Comparison of ENCODE assay signal across 18 cellular contexts in genomic region chr7:48042216-48042615, GRCh38. TPM values are rescaled to one million over a fixed set of nuclear protein-coding genes. Genes with fewer than 3 reads are reported as not detected.
DNase-seq lines count a peak whose midpoint lies in the region; FAIRE-seq and TF ChIP-seq lines count a peak whose summit lies in the region.
"Had no signal": no experiment of that assay in that cellular context is flagged by ENCODE, and none has a peak within 500 bp of the region (broad histone marks: within the 10 kb centered on the region; RNA-seq: fewer than 3 reads in every experiment).

No MANE protein-coding gene starts in this region.

- no peaks in the 10 kb centered on the region for H3K36me3 ChIP-seq in SK-N-SH (replicated peaks in 1 of 2; ENCODE audit: control insufficient read depth in 1 of 2, insufficient read depth in 2 of 2, low read length in 1 of 2)
- no peaks in the 10 kb centered on the region for H3K36me3 ChIP-seq in endothelial cell of umbilical vein (ENCODE audit: control insufficient read depth in 2 of 2, extremely low read depth in 1 of 2, insufficient read depth in 2 of 2, low read length in 2 of 2)
- no peaks in the 10 kb centered on the region for H3K36me3 ChIP-seq in ascending aorta

- H3K27ac Mint-ChIP-seq in activated naive CD4-positive, alpha-beta T cell treated with anti-CD3 and anti-CD28 coated beads, Interleukin-2, amount 50 U/mL, for 24 hours = peak overlapping the region; percentile 83
- H3K27ac Mint-ChIP-seq in activated naive CD4-positive, alpha-beta T cell treated with anti-CD3 and anti-CD28 coated beads, Interleukin-2, amount 10 ng/mL, durations not matched to agents 7 days and 5 days = no peak overlapping the region
- H3K27ac Mint-ChIP-seq in nephron progenitor cell = no peak overlapping the region

- H3K4me1 ChIP-seq in SK-N-SH (ENCODE audit: control insufficient read depth in 1 of 2, insufficient read depth in 2 of 2, low read depth in 1 of 2, low read length in 1 of 2) = peaks cover 2 to 25% of the 10 kb centered on the region in 2 experiments; a peak in 3 of 4 replicates
- peaks cover 19% of the 10 kb centered on the region for H3K4me1 ChIP-seq in endothelial cell of umbilical vein (ENCODE audit: control insufficient read depth, extremely low read depth, insufficient read depth, low read length)
- H3K4me1 ChIP-seq in ascending aorta = no peaks in the 10 kb centered on the region
- H3K4me1 ChIP-seq: psoas muscle had no signal

- intact Hi-C loops in endothelial cell of umbilical vein (cut with micrococcal nuclease) (loop anchor here (2.0 kb wide), 1 partner anchor 47 kb away; the partner anchor contains the start of gene UPP1), ascending aorta (cut with DNase I) (no loop called here)

- no peak overlapping the region for H3K4me3 Mint-ChIP-seq in activated naive CD4-positive, alpha-beta T cell treated with anti-CD3 and anti-CD28 coated beads, Interleukin-2, amount 50 U/mL, for 24 hours
- H3K4me3 Mint-ChIP-seq in activated naive CD4-positive, alpha-beta T cell treated with anti-CD3 and anti-CD28 coated beads, Interleukin-2, amount 10 ng/mL, durations not matched to agents 7 days and 5 days = no peak overlapping the region
- H3K4me3 Mint-ChIP-seq in nephron progenitor cell = no peak overlapping the region
- H3K4me3 Mint-ChIP-seq: CD4-positive, alpha-beta memory T cell; natural killer cell treated with Interleukin-12 subunit alpha and Interleukin-12 subunit beta and Interleukin-15 and Interleukin-18, amount 100 ng/mL, for 72 hours had no signal

- FAIRE-seq in endothelial cell of umbilical vein (lab: Jason Lieb, UNC) = peak; percentile 77

- H3K4me3 ChIP-seq in SK-N-SH (ENCODE audit: low read depth in 2 of 2, low read length in 1 of 2) (peak overlapping the region in 1 of 2 experiments; percentile 6; a peak in 1 of 4 replicates), endothelial cell of umbilical vein (replicated peaks in 1 of 3; ENCODE audit: insufficient read depth in 1 of 3, low read depth in 1 of 3, low read length in 3 of 3) (no peak overlapping the region), ascending aorta (no peak overlapping the region)
- H3K4me3 ChIP-seq: psoas muscle had no signal

- no peaks in the 10 kb centered on the region for H3K9me1 ChIP-seq in endothelial cell of umbilical vein (replicated peaks; ENCODE audit: control insufficient read depth, extremely low read depth, insufficient read depth, low read length)

- POLR2A ChIA-PET in SK-N-SH (lab: Yijun Ruan, JAX) = interaction anchor here (1.3 kb wide), 1 partner anchor 67 kb away, joined by 3 read pairs; no protein-coding TSS in a partner anchor
- POLR2A ChIA-PET in endothelial cell of umbilical vein (lab: Charles Lee) = no interaction called here

- peak overlapping the region; percentile 46 for H3K4me2 ChIP-seq in SK-N-SH
- peak overlapping the region; percentile 72 for H3K4me2 ChIP-seq in endothelial cell of umbilical vein (ENCODE audit: insufficient read depth, low read length)

- BruUV-seq in endothelial cell of umbilical vein (replicated peaks; lab: Mats Ljungman, UMichigan) = no TSS peak

- H2AFZ ChIP-seq in SK-N-SH (ENCODE audit: low read depth) (peak overlapping the region; percentile 41; the same call in 1 of the 2 replicates), endothelial cell of umbilical vein (ENCODE audit: low read depth, low read length) (no peak overlapping the region)

- no peak for DNase-seq in activated naive CD4-positive, alpha-beta T cell treated with anti-CD3 and anti-CD28 coated beads, Interleukin-2, amount 10 ng/mL, durations not matched to agents 7 days and 5 days
- DNase-seq in SK-N-SH (no peak), endothelial cell of umbilical vein (ENCODE audit: low read depth, low spot score) (peak; percentile 23), UCSD-AML1 (lab: John Stamatoyannopoulos, UW; ENCODE audit: unreplicated experiment) (no peak), nephron progenitor cell (no peak), ascending aorta (ENCODE audit: low spot score in 2 of 2) (no peak)
- no peak for DNase-seq in activated CD4-positive, CD25-positive, alpha-beta regulatory T cell treated with anti-CD3 and anti-CD28 coated beads, Interleukin-2, amount 50 U/mL, for 72 hours
- DNase-seq: activated T-cell treated with anti-CD3 and anti-CD28 coated beads, Interleukin-2, amount 50 U/mL, for 1 hour; CD4-positive, alpha-beta memory T cell; DND-41; NCI-H446; psoas muscle; SHP77; stimulated activated CD4-positive, alpha-beta T cell treated with anti-CD3 and anti-CD28 coated beads, Interleukin-15, amount 100 ng/mL, for 24 hours had no signal

- H3K4me1 Mint-ChIP-seq in activated naive CD4-positive, alpha-beta T cell treated with anti-CD3 and anti-CD28 coated beads, Interleukin-2, amount 50 U/mL, for 24 hours = peaks cover 43% of the 10 kb centered on the region
- H3K4me1 Mint-ChIP-seq in activated naive CD4-positive, alpha-beta T cell treated with anti-CD3 and anti-CD28 coated beads, Interleukin-2, amount 10 ng/mL, durations not matched to agents 7 days and 5 days = peaks cover 38% of the 10 kb centered on the region
- H3K4me1 Mint-ChIP-seq in nephron progenitor cell = peaks cover 18% of the 10 kb centered on the region

- no peaks in the 10 kb centered on the region for H3K79me2 ChIP-seq in SK-N-SH (ENCODE audit: insufficient read depth)
- no peaks in the 10 kb centered on the region for H3K79me2 ChIP-seq in endothelial cell of umbilical vein (ENCODE audit: control insufficient read depth, insufficient read depth, low read length)

- H4K20me1 ChIP-seq in SK-N-SH (ENCODE audit: insufficient read depth) (no peaks in the 10 kb centered on the region), endothelial cell of umbilical vein (replicated peaks; ENCODE audit: control insufficient read depth, extremely low read depth, insufficient read depth, low read length) (no peaks in the 10 kb centered on the region)

- H3K9ac ChIP-seq in SK-N-SH (peak overlapping the region; percentile 54), endothelial cell of umbilical vein (replicated peaks; ENCODE audit: extremely low read depth, insufficient read depth, low read length) (peak overlapping the region; percentile 38)

- H3K36me3 Mint-ChIP-seq in activated naive CD4-positive, alpha-beta T cell treated with anti-CD3 and anti-CD28 coated beads, Interleukin-2, amount 50 U/mL, for 24 hours = no peaks in the 10 kb centered on the region
- H3K36me3 Mint-ChIP-seq in activated naive CD4-positive, alpha-beta T cell treated with anti-CD3 and anti-CD28 coated beads, Interleukin-2, amount 10 ng/mL, durations not matched to agents 7 days and 5 days = no peaks in the 10 kb centered on the region
- no peaks in the 10 kb centered on the region for H3K36me3 Mint-ChIP-seq in nephron progenitor cell (ENCODE audit: low read depth)
- H3K36me3 Mint-ChIP-seq: CD4-positive, alpha-beta memory T cell; natural killer cell treated with Interleukin-12 subunit alpha and Interleukin-12 subunit beta and Interleukin-15 and Interleukin-18, amount 100 ng/mL, for 72 hours had no signal

- no peaks in the 10 kb centered on the region for H3K9me2 ChIP-seq in SK-N-SH

- dilution Hi-C loops in endothelial cell of umbilical vein (cut with MboI; ENCODE audit: extremely low pct_ligation_motif_present, low sequenced_read_pairs) = no loop called here

- WGBS in SK-N-SH (ENCODE audit: low lambda C conversion rate) = 9% methylated on average over 3 of the region's 3 CpGs

- H3K27ac ChIP-seq in SK-N-SH (ENCODE audit: low read depth in 2 of 2, low read length in 1 of 2) (peak overlapping the region; percentile 43 to 87; a peak in 3 of 4 replicates), endothelial cell of umbilical vein (ENCODE audit: insufficient read depth, low read depth, low read length) (peak overlapping the region; percentile 80), ascending aorta (no peak overlapping the region)
- H3K27ac ChIP-seq: psoas muscle had no signal

- TF ChIP-seq RAD21 in SK-N-SH (IDR thresholded peaks at IDR 0.05; ENCODE audit: low read length) = no peak

- H3K9me3 ChIP-seq in SK-N-SH = no peaks in the 10 kb centered on the region
- no peaks in the 10 kb centered on the region for H3K9me3 ChIP-seq in endothelial cell of umbilical vein (replicated peaks; ENCODE audit: control insufficient read depth, insufficient read depth, low read length)
- no peaks in the 10 kb centered on the region for H3K9me3 ChIP-seq in ascending aorta
- H3K9me3 ChIP-seq: psoas muscle had no signal

- H3K9me3 Mint-ChIP-seq in activated naive CD4-positive, alpha-beta T cell treated with anti-CD3 and anti-CD28 coated beads, Interleukin-2, amount 50 U/mL, for 24 hours = no peaks in the 10 kb centered on the region
- no peaks in the 10 kb centered on the region for H3K9me3 Mint-ChIP-seq in activated naive CD4-positive, alpha-beta T cell treated with anti-CD3 and anti-CD28 coated beads, Interleukin-2, amount 10 ng/mL, durations not matched to agents 7 days and 5 days
- H3K9me3 Mint-ChIP-seq in nephron progenitor cell = no peaks in the 10 kb centered on the region
- H3K9me3 Mint-ChIP-seq: CD4-positive, alpha-beta memory T cell; natural killer cell treated with Interleukin-12 subunit alpha and Interleukin-12 subunit beta and Interleukin-15 and Interleukin-18, amount 100 ng/mL, for 72 hours had no signal

- no peak for TF ChIP-seq CTCF in SK-N-SH (IDR thresholded peaks at IDR 0.05)
- TF ChIP-seq CTCF in endothelial cell of umbilical vein (IDR thresholded peaks at IDR 0.05; ENCODE audit: extremely low read depth in 1 of 2, insufficient read depth in 1 of 2, low read depth in 1 of 2, low read length in 2 of 2) = no peak
- TF ChIP-seq CTCF in nephron progenitor cell (IDR thresholded peaks at IDR 0.05) = no peak
- TF ChIP-seq CTCF in ascending aorta (IDR thresholded peaks at IDR 0.05) = no peak

- no peaks in the 10 kb centered on the region for H3K27me3 Mint-ChIP-seq in activated naive CD4-positive, alpha-beta T cell treated with anti-CD3 and anti-CD28 coated beads, Interleukin-2, amount 50 U/mL, for 24 hours
- peaks cover 30% of the 10 kb centered on the region for H3K27me3 Mint-ChIP-seq in activated naive CD4-positive, alpha-beta T cell treated with anti-CD3 and anti-CD28 coated beads, Interleukin-2, amount 10 ng/mL, durations not matched to agents 7 days and 5 days
- H3K27me3 Mint-ChIP-seq in nephron progenitor cell (ENCODE audit: low read depth, poor library complexity) = peaks cover 32% of the 10 kb centered on the region
- H3K27me3 Mint-ChIP-seq: CD4-positive, alpha-beta memory T cell had no signal

- peak in 1 of 2 experiments; percentile 35; a peak in 1 of 4 replicates for TF ChIP-seq EP300 in SK-N-SH (IDR thresholded peaks at IDR 0.05; ENCODE audit: borderline replicate concordance in 1 of 2, low read depth in 1 of 2, low read length in 1 of 2)

- no peak for TF ChIP-seq POLR2A in endothelial cell of umbilical vein (IDR thresholded peaks at IDR 0.05; ENCODE audit: low read depth, low read length)

- no peaks in the 10 kb centered on the region for H3K27me3 ChIP-seq in SK-N-SH (ENCODE audit: insufficient read depth)
- H3K27me3 ChIP-seq in endothelial cell of umbilical vein (ENCODE audit: control insufficient read depth in 2 of 2, insufficient read depth in 2 of 2, low read length in 2 of 2) = peaks cover under 1 to 3% of the 10 kb centered on the region in 2 experiments
- H3K27me3 ChIP-seq in ascending aorta = no peaks in the 10 kb centered on the region

- CTCF ChIA-PET in activated naive CD4-positive, alpha-beta T cell treated with anti-CD3 and anti-CD28 coated beads, Interleukin-2, amount 10 ng/mL, durations not matched to agents 7 days and 5 days (lab: Charles Lee) = interaction anchor here (1.2 kb wide), 1 partner anchor 73 kb away, joined by 4 read pairs; no protein-coding TSS in a partner anchor
- CTCF ChIA-PET in SK-N-SH (lab: Yijun Ruan, JAX) (interaction anchor here (1.0 kb wide), 1 partner anchor 68 kb away, joined by 3 read pairs; no protein-coding TSS in a partner anchor), endothelial cell of umbilical vein (lab: Charles Lee) (interaction anchor here (0.6 to 0.8 kb wide), 2 partner anchors 46 to 68 kb away, joined by 3 to 4 read pairs; no protein-coding TSS in a partner anchor)

- peaks cover 20% of the 10 kb centered on the region for H3F3A ChIP-seq in SK-N-SH (replicated peaks; ENCODE audit: insufficient read depth)

RNA-seq across cellular contexts. Expression of gene C7orf57, which starts 6.9 kb away (rescaled TPM):
- polyA plus RNA-seq in SK-N-SH (2012; rRNA removed) = 0.41 and 0.71 TPM in 2 replicates
- 0.50 TPM in 2 replicates for polyA plus RNA-seq in SK-N-SH (2012; cell fraction: cytosol; rRNA removed)
- polyA plus RNA-seq in SK-N-SH (2012; cell fraction: nucleus; rRNA removed) = 0.28 and 0.93 TPM in 2 replicates
- not detected in 2 replicates for total RNA-seq in endothelial cell of umbilical vein
- polyA plus RNA-seq in endothelial cell of umbilical vein = not detected in 2 replicates
- 0.04 and 0.14 TPM in 2 replicates for polyA plus RNA-seq in endothelial cell of umbilical vein (2011; cell fraction: cytosol; rRNA removed)
- not detected in 2 replicates for polyA plus RNA-seq in endothelial cell of umbilical vein (2011; cell fraction: nucleus; rRNA removed)
- not detected in 2 replicates for polyA plus RNA-seq in endothelial cell of umbilical vein (2012)
- polyA minus RNA-seq in endothelial cell of umbilical vein = not detected in 2 replicates
- polyA minus RNA-seq in endothelial cell of umbilical vein (2011; cell fraction: cytosol; rRNA and poly(A)+ RNA removed) = not detected
- not detected in 2 replicates for polyA minus RNA-seq in endothelial cell of umbilical vein (2011; cell fraction: nucleus; rRNA and poly(A)+ RNA removed)
- not detected for total RNA-seq in ascending aorta
- total RNA-seq: CD4-positive, alpha-beta memory T cell; psoas muscle had no signal
- polyA plus RNA-seq: AG04450 had no signal

RNA-seq across cellular contexts. Expression of gene SUN3, which starts 13.3 kb away (rescaled TPM):
- 0.12 TPM in 1 of 2 replicates, not detected in the other for polyA plus RNA-seq in SK-N-SH (2012; rRNA removed)
- polyA plus RNA-seq in SK-N-SH (2012; cell fraction: cytosol; rRNA removed) = not detected in 2 replicates
- 0.07 TPM in 2 replicates for polyA plus RNA-seq in SK-N-SH (2012; cell fraction: nucleus; rRNA removed)
- not detected in 2 replicates for total RNA-seq in endothelial cell of umbilical vein
- polyA plus RNA-seq in endothelial cell of umbilical vein = not detected in 2 replicates
- not detected in 2 replicates for polyA plus RNA-seq in endothelial cell of umbilical vein (2011; cell fraction: cytosol; rRNA removed)
- polyA plus RNA-seq in endothelial cell of umbilical vein (2011; cell fraction: nucleus; rRNA removed) = not detected in 2 replicates
- polyA plus RNA-seq in endothelial cell of umbilical vein (2012) = not detected in 2 replicates
- not detected in 2 replicates for polyA minus RNA-seq in endothelial cell of umbilical vein
- polyA minus RNA-seq in endothelial cell of umbilical vein (2011; cell fraction: cytosol; rRNA and poly(A)+ RNA removed) = not detected
- polyA minus RNA-seq in endothelial cell of umbilical vein (2011; cell fraction: nucleus; rRNA and poly(A)+ RNA removed) = not detected in 2 replicates
- not detected for total RNA-seq in ascending aorta
- total RNA-seq: CD4-positive, alpha-beta memory T cell; ureter had no signal
- polyA plus RNA-seq: AG04450 had no signal

RNA-seq across cellular contexts. Expression of gene UPP1, which starts 46.8 kb away (rescaled TPM):
- polyA plus RNA-seq in SK-N-SH (2012; rRNA removed) (56.9 and 57.5 TPM in 2 replicates), endothelial cell of umbilical vein (66.0 and 71.0 TPM in 2 replicates)
- polyA plus RNA-seq in SK-N-SH (2012; cell fraction: cytosol; rRNA removed) = 26.2 and 38.7 TPM in 2 replicates
- polyA plus RNA-seq in SK-N-SH (2012; cell fraction: nucleus; rRNA removed) = 145 and 194 TPM in 2 replicates
- total RNA-seq in endothelial cell of umbilical vein (53.6 and 60.7 TPM in 2 replicates), ascending aorta (21.1 TPM)
- polyA plus RNA-seq in endothelial cell of umbilical vein (2011; cell fraction: cytosol; rRNA removed) = 46.7 and 47.7 TPM in 2 replicates
- 86.8 and 114 TPM in 2 replicates for polyA plus RNA-seq in endothelial cell of umbilical vein (2011; cell fraction: nucleus; rRNA removed)
- 36.9 and 66.7 TPM in 2 replicates for polyA plus RNA-seq in endothelial cell of umbilical vein (2012)
- 26.0 and 26.7 TPM in 2 replicates for polyA minus RNA-seq in endothelial cell of umbilical vein
- 12.7 TPM for polyA minus RNA-seq in endothelial cell of umbilical vein (2011; cell fraction: cytosol; rRNA and poly(A)+ RNA removed)
- polyA minus RNA-seq in endothelial cell of umbilical vein (2011; cell fraction: nucleus; rRNA and poly(A)+ RNA removed) = 46.5 and 49.2 TPM in 2 replicates

Comparison
In these comparisons a context has a peak if more than half of its experiments do, and no peak if none do; other contexts are left out.
1. H3K27ac ChIP-seq: peak in SK-N-SH (2 of 2) and endothelial cell of umbilical vein (single experiment); none in ascending aorta (0 of 2).